ENCODE assay signal across 8 cellular contexts in the genomic region with DNA sequence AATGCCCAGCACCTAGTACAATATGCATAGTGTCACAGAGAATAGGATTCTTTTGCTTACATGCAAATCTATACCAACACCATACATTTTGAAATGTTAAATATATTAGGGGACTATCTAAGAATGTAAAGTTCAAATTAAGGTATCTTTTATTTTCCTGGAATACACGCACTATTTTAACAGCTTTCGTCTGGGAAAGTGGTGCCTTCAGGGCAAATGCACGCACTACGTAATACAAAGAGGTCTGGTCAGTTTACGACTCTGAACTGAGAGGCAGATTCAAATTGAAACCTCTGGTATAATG. TPM values are rescaled to one million over a fixed set of nuclear protein-coding genes. Genes with fewer than 3 reads are reported as not detected.
DNase-seq lines count a peak whose midpoint lies in the region; ATAC-seq, FAIRE-seq and TF ChIP-seq lines count a peak whose summit lies in the region.
"Had no signal": no experiment of that assay in that cellular context is flagged by ENCODE, and none has a peak within 500 bp of the region (broad histone marks: within the 10 kb centered on the region; RNA-seq: fewer than 3 reads in every experiment).

No MANE protein-coding gene starts in this region.

- BruUV-seq in HCT116 (replicated peaks; lab: Mats Ljungman, UMichigan): no TSS peak

- 0 to 2% methylated on average over 5 of the region's 5 CpGs for WGBS in upper lobe of left lung, 2 donors

- FAIRE-seq in RCC 7860 (lab: Jason Lieb, UNC): no peak

- ATAC-seq in HCT116: no peak
- ATAC-seq in left lung: no peak
- ATAC-seq in upper lobe of left lung (ENCODE audit: low FRiP score in 2 of 2): no peak
- no peak for ATAC-seq in stimulated activated naive CD8-positive, alpha-beta T cell treated with anti-CD3 and anti-CD28 coated beads, Interleukin-15, amount 100 ng/mL, for 72 hours

- POLR2A ChIA-PET in HCT116 (lab: Charles Lee): interaction anchor here (1.4 to 6.1 kb wide), 2 partner anchors 7 to 24 kb away, joined by 3 to 129 read pairs; a partner anchor contains a TSS

- peaks cover 26% of the 10 kb centered on the region; the same call in 1 of the 2 replicates for H4K20me1 ChIP-seq in HCT116 (ENCODE audit: insufficient read depth)

- H3K4me1 ChIP-seq in HCT116 (ENCODE audit: control insufficient read depth in 1 of 2, insufficient read depth in 2 of 2, low read length in 2 of 2): peaks cover 12 to 20% of the 10 kb centered on the region in 2 experiments
- H3K4me1 ChIP-seq in ascending aorta: peaks cover 0 to 32% of the 10 kb centered on the region in 2 donors
- H3K4me1 ChIP-seq in left lung: peaks cover 16 to 59% of the 10 kb centered on the region in 2 donors
- peaks cover 37 to 44% (median 40%) of the 10 kb centered on the region in 4 donors for H3K4me1 ChIP-seq in upper lobe of left lung

- H3K27ac Mint-ChIP-seq in stimulated activated naive CD8-positive, alpha-beta T cell treated with anti-CD3 and anti-CD28 coated beads, Interleukin-15, amount 100 ng/mL, for 72 hours: no peak overlapping the region
- H3K27ac Mint-ChIP-seq: activated naive CD8-positive, alpha-beta T cell treated with anti-CD3 and anti-CD28 coated beads, Interleukin-2, amount 10 ng/mL, durations not matched to agents 7 days and 5 days had no signal

- H3K27ac ChIP-seq in HCT116 (ENCODE audit: low read depth, low read length): peak overlapping the region; percentile 80
- H3K27ac ChIP-seq in ascending aorta: peak overlapping the region; percentile 97 to 98
- peak overlapping the region; percentile 94 to 97 for H3K27ac ChIP-seq in left lung
- H3K27ac ChIP-seq in upper lobe of left lung: peak overlapping the region; percentile 95 to 99 (median 98)

- DNase-seq in HCT116 (ENCODE audit: low read depth, low spot score): no peak
- DNase-seq in ascending aorta (ENCODE audit: low spot score in 2 of 2): no peak
- no peak for DNase-seq in left lung
- DNase-seq in upper lobe of left lung: no peak
- no peak for DNase-seq in RCC 7860 (ENCODE audit: low spot score)
- no peak for DNase-seq in stimulated activated naive CD8-positive, alpha-beta T cell treated with anti-CD3 and anti-CD28 coated beads, Interleukin-15, amount 100 ng/mL, for 72 hours
- DNase-seq in MV-4-11 (lab: John Stamatoyannopoulos, UW): no peak

- CTCF ChIA-PET in HCT116 (lab: Charles Lee): interaction anchor here (1.3 kb wide), 1 partner anchor 136 kb away, joined by 7 read pairs; no protein-coding TSS in a partner anchor

- TF ChIP-seq CTCF in HCT116 (IDR thresholded peaks at IDR 0.05 in 2 of 3, conservative IDR thresholded peaks at IDR 0.05 in 1 of 3; ENCODE audit: borderline replicate concordance in 1 of 3, insufficient read depth in 1 of 3, low read depth in 2 of 3, low read length in 2 of 3): no peak
- TF ChIP-seq CTCF in ascending aorta (IDR thresholded peaks at IDR 0.05): no peak
- no peak for TF ChIP-seq CTCF in left lung (IDR thresholded peaks at IDR 0.05)
- no peak for TF ChIP-seq CTCF in upper lobe of left lung (IDR thresholded peaks at IDR 0.05)

- no peak for TF ChIP-seq EP300 in upper lobe of left lung (IDR thresholded peaks at IDR 0.05)

- peak overlapping the region; percentile 99 for H3K4me3 ChIP-seq in HCT116 (replicated peaks in 1 of 2; ENCODE audit: low read depth in 1 of 2, low read length in 2 of 2)
- H3K4me3 ChIP-seq in ascending aorta: peak overlapping the region; percentile 67 to 86
- peak overlapping the region; percentile 60 to 68 for H3K4me3 ChIP-seq in left lung
- H3K4me3 ChIP-seq in upper lobe of left lung: peak overlapping the region; percentile 43 to 66 (median 52)

- H3K9me2 ChIP-seq in HCT116 (ENCODE audit: insufficient read depth): no peaks in the 10 kb centered on the region

- H3K4me1 Mint-ChIP-seq in stimulated activated naive CD8-positive, alpha-beta T cell treated with anti-CD3 and anti-CD28 coated beads, Interleukin-15, amount 100 ng/mL, for 72 hours: peaks cover 63% of the 10 kb centered on the region

- no peak for TF ChIP-seq RAD21 in HCT116 (IDR thresholded peaks at IDR 0.05; ENCODE audit: low read depth)

- intact Hi-C loops in HCT116 (cut with micrococcal nuclease) (loop anchor here (5.0 kb wide), 1 partner anchor 291 kb away; no protein-coding TSS in a partner anchor), ascending aorta (cut with DNase I) (loop anchor here (1.0 to 2.0 kb wide), 3 partner anchors 125 to 219 kb away; a partner anchor contains a TSS), left lung (cut with DNase I) (loop anchor here in 1 of 2 donors (10.0 kb wide), 1 partner anchor 137 kb away; no protein-coding TSS in a partner anchor)

- peaks cover 8 to 26% of the 10 kb centered on the region in 2 experiments for H3K36me3 ChIP-seq in HCT116 (ENCODE audit: control insufficient read depth in 1 of 2, insufficient read depth in 2 of 2, low read length in 2 of 2)
- H3K36me3 ChIP-seq in ascending aorta: peaks cover 0 to 4% of the 10 kb centered on the region in 2 donors
- peaks cover 0 to 6% of the 10 kb centered on the region in 2 donors for H3K36me3 ChIP-seq in left lung
- peaks cover 0 to 4% (median 0%) of the 10 kb centered on the region in 4 donors for H3K36me3 ChIP-seq in upper lobe of left lung

- H3K79me2 ChIP-seq in HCT116 (ENCODE audit: insufficient read depth, low read length): peaks cover 99% of the 10 kb centered on the region

- H3K9ac ChIP-seq in HCT116 (ENCODE audit: low read length): peak overlapping the region; percentile 100

- H3K4me2 ChIP-seq in HCT116 (ENCODE audit: low read length): peak overlapping the region; percentile 83

- no peaks in the 10 kb centered on the region for H3K9me3 Mint-ChIP-seq in stimulated activated naive CD8-positive, alpha-beta T cell treated with anti-CD3 and anti-CD28 coated beads, Interleukin-15, amount 100 ng/mL, for 72 hours
- H3K9me3 Mint-ChIP-seq: activated naive CD8-positive, alpha-beta T cell treated with anti-CD3 and anti-CD28 coated beads, Interleukin-2, amount 10 ng/mL, durations not matched to agents 7 days and 5 days had no signal

- RAD21 ChIA-PET in HCT116 (lab: Charles Lee; ENCODE audit: low non-redundant PET in 1 of 2, low total read pairs in 2 of 2, uncharacterized antibody in 2 of 2, unreplicated experiment in 2 of 2): no interaction called here

- H3K9me3 ChIP-seq in HCT116 (ENCODE audit: control insufficient read depth in 1 of 2, insufficient read depth in 1 of 2, low read depth in 1 of 2, low read length in 2 of 2) (no peaks in the 10 kb centered on the region), ascending aorta (no peaks in the 10 kb centered on the region), left lung (no peaks in the 10 kb centered on the region), upper lobe of left lung (no peaks in the 10 kb centered on the region)

- no peak overlapping the region for H3K4me3 Mint-ChIP-seq in stimulated activated naive CD8-positive, alpha-beta T cell treated with anti-CD3 and anti-CD28 coated beads, Interleukin-15, amount 100 ng/mL, for 72 hours
- H3K4me3 Mint-ChIP-seq: activated naive CD8-positive, alpha-beta T cell treated with anti-CD3 and anti-CD28 coated beads, Interleukin-2, amount 10 ng/mL, durations not matched to agents 7 days and 5 days had no signal

- TF ChIP-seq POLR2A in HCT116 (IDR thresholded peaks at IDR 0.05; ENCODE audit: borderline replicate concordance, extremely low read depth, insufficient read depth, insufficient read length) (no peak), upper lobe of left lung (IDR thresholded peaks at IDR 0.05) (no peak)

- H3K27me3 ChIP-seq in HCT116 (ENCODE audit: insufficient read depth, low read length) (no peaks in the 10 kb centered on the region), ascending aorta (no peaks in the 10 kb centered on the region), left lung (no peaks in the 10 kb centered on the region), upper lobe of left lung (no peaks in the 10 kb centered on the region)

- no peaks in the 10 kb centered on the region for H3K27me3 Mint-ChIP-seq in stimulated activated naive CD8-positive, alpha-beta T cell treated with anti-CD3 and anti-CD28 coated beads, Interleukin-15, amount 100 ng/mL, for 72 hours
- H3K27me3 Mint-ChIP-seq: activated naive CD8-positive, alpha-beta T cell treated with anti-CD3 and anti-CD28 coated beads, Interleukin-2, amount 10 ng/mL, durations not matched to agents 7 days and 5 days had no signal

- no peak overlapping the region for H2AFZ ChIP-seq in HCT116 (ENCODE audit: low read depth, low read length, poor library complexity, severe bottlenecking)

TF ChIP-seq in HCT116, 20 proteins besides CTCF, POLR2A, EP300 and RAD21 (continues in another document):
- no peak for TF ChIP-seq SRF (IDR thresholded peaks at IDR 0.05; ENCODE audit: low read depth)
- TF ChIP-seq ZNF274 (IDR thresholded peaks at IDR 0.05; ENCODE audit: low read depth, low read length): no peak
- no peak; the same call in 1 of the 2 replicates for TF ChIP-seq JUND (IDR thresholded peaks at IDR 0.05)
- TF ChIP-seq ZFX (IDR thresholded peaks at IDR 0.05): no peak
- no peak for TF ChIP-seq EZH2phosphoT487 (IDR thresholded peaks at IDR 0.05; ENCODE audit: borderline replicate concordance)
- no peak for TF ChIP-seq ELF1 (IDR thresholded peaks at IDR 0.05; ENCODE audit: borderline replicate concordance, low read depth)
- no peak for TF ChIP-seq CBX3 (IDR thresholded peaks at IDR 0.05; ENCODE audit: low read depth)
- TF ChIP-seq, protein P1, sequence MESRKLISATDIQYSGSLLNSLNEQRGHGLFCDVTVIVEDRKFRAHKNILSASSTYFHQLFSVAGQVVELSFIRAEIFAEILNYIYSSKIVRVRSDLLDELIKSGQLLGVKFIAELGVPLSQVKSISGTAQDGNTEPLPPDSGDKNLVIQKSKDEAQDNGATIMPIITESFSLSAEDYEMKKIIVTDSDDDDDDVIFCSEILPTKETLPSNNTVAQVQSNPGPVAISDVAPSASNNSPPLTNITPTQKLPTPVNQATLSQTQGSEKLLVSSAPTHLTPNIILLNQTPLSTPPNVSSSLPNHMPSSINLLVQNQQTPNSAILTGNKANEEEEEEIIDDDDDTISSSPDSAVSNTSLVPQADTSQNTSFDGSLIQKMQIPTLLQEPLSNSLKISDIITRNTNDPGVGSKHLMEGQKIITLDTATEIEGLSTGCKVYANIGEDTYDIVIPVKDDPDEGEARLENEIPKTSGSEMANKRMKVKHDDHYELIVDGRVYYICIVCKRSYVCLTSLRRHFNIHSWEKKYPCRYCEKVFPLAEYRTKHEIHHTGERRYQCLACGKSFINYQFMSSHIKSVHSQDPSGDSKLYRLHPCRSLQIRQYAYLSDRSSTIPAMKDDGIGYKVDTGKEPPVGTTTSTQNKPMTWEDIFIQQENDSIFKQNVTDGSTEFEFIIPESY (IDR thresholded peaks at IDR 0.05; ENCODE audit: extremely low read depth, insufficient replicate concordance, low read length): no peak
- no peak for TF ChIP-seq FOSL1 (IDR thresholded peaks at IDR 0.05; ENCODE audit: low read depth)

RNA-seq across cellular contexts. Expression of a gene that starts 0.9 kb away (rescaled TPM):
- total RNA-seq in HCT116 (2021; ENCODE audit: unreplicated experiment): 125 TPM
- polyA plus RNA-seq in HCT116 (2012): 57.9 and 85.3 TPM in 2 replicates
- 90.3 TPM for total RNA-seq in ascending aorta
- total RNA-seq in left lung: 10 to 100 TPM; 95.4 to 97.4 TPM
- 100 to 1,000 TPM in 2 of 6 donors, 10 to 100 TPM in 4; 75.6 to 161 (median 87.1) TPM for total RNA-seq in upper lobe of left lung

RNA-seq across cellular contexts. Expression of a gene that starts 26.8 kb away (rescaled TPM):
- total RNA-seq in HCT116 (2021; ENCODE audit: unreplicated experiment) (26.0 TPM), ascending aorta (20.1 TPM), left lung (10 to 100 TPM; 29.8 to 45.6 TPM), upper lobe of left lung (10 to 100 TPM; 20.0 to 49.5 (median 22.0) TPM)
- 9.2 and 11.6 TPM in 2 replicates for polyA plus RNA-seq in HCT116 (2012)
